Comparison of ENCODE assay signal across 9 cellular contexts in the genomic region with DNA sequence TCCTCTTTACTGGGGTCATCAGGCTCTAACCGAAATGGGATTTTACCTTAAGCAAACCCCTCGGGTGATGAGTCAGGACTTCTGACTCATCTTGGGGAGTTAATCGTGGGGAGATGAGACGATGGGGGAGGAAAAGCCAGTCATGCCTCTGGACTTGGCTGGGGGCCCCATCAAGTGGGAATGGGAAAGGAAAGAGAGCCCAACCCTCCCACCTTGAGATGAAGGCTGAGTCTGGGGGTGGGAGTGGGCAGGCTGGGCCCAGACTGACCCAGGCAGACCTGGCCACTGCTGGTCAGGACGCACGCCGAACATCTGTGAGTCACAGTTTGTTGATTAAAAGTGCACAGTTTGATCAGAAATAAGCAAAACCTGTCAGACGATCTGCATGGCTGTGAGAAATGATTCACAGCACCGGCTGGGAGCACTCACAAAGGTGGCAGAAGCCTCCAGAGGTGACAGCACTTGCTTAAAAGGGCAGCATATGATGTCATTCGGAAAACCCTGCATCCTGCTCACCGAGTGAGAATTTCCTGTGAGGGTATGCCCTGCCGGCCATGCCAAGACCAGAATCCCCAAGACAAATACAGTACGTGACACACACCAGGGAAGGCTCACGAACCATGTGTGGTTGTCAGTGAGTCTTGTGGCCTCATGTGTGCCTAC. TPM values are rescaled to one million over a fixed set of nuclear protein-coding genes. Genes with fewer than 3 reads are reported as not detected.
DNase-seq lines count a peak whose midpoint lies in the region; ATAC-seq lines count a peak whose summit lies in the region.
"Had no signal": no experiment of that assay in that cellular context is flagged by ENCODE, and none has a peak within 500 bp of the region (broad histone marks: within the 10 kb centered on the region; RNA-seq: fewer than 3 reads in every experiment).

No MANE protein-coding gene starts in this region.

- CTCF ChIA-PET in CD8-positive, alpha-beta memory T cell (lab: Charles Lee) = no interaction called here

- no peaks in the 10 kb centered on the region for H3K36me3 ChIP-seq in CD8-positive, alpha-beta memory T cell (ENCODE audit: insufficient read depth, low read length)

- peak overlapping the region; percentile 38 for H3K27ac ChIP-seq in CD8-positive, alpha-beta memory T cell (ENCODE audit: low read depth, low read length)

- no peak for DNase-seq in CD8-positive, alpha-beta memory T cell
- peak; percentile 28 for DNase-seq in activated CD8-positive, alpha-beta memory T cell treated with anti-CD3 and anti-CD28 coated beads, Interleukin-2, amount 50 U/mL, for 4 hours
- DNase-seq in iris pigment epithelial cell (ENCODE audit: low read depth) (peak; percentile 96), cerebellar nuclear complex (lab: John Stamatoyannopoulos, UW) (no peak), ecto neural progenitor cell (ENCODE audit: low spot score) (no peak)
- peak; percentile 58 for DNase-seq in stimulated activated naive CD8-positive, alpha-beta T cell treated with anti-CD3 and anti-CD28 coated beads, Interleukin-15, Interleukin-2, amounts not matched to agents 100 U/mL and 50 U/mL, for 24 hours
- DNase-seq: naive B cell had no signal

- H3K4me1 Mint-ChIP-seq in CD8-positive, alpha-beta memory T cell = peaks cover 0 to 12% (median 2%) of the 10 kb centered on the region in 3 donors
- H3K4me1 Mint-ChIP-seq: naive B cell had no signal

- H3K27ac Mint-ChIP-seq in CD8-positive, alpha-beta memory T cell = peak overlapping the region in 3 of 8 donors; percentile 52 to 68 (median 60)

- peaks cover 0 to 5% (median 0%) of the 10 kb centered on the region in 3 donors for H3K36me3 Mint-ChIP-seq in CD8-positive, alpha-beta memory T cell
- H3K36me3 Mint-ChIP-seq: naive B cell had no signal

- no peaks in the 10 kb centered on the region for H3K9me3 Mint-ChIP-seq in CD8-positive, alpha-beta memory T cell

- ATAC-seq in GM19397 (IDR thresholded peaks at IDR 0.05; ENCODE audit: unreplicated experiment) (peak; percentile 73), HG03378 (IDR thresholded peaks at IDR 0.05; ENCODE audit: unreplicated experiment) (peak; percentile 77)
- ATAC-seq in stimulated activated naive CD8-positive, alpha-beta T cell treated with anti-CD3 and anti-CD28 coated beads, Interleukin-15, Interleukin-2, amounts not matched to agents 100 U/mL and 50 U/mL, for 24 hours = peak; percentile 85

- no peak overlapping the region for H3K4me3 ChIP-seq in CD8-positive, alpha-beta memory T cell (ENCODE audit: low read length)

- H3K27me3 Mint-ChIP-seq in CD8-positive, alpha-beta memory T cell = peaks cover 0 to 4% of the 10 kb centered on the region in 2 donors

- POLR2A ChIA-PET in CD8-positive, alpha-beta memory T cell (lab: Charles Lee) = no interaction called here

- no peak overlapping the region for H3K4me3 Mint-ChIP-seq in CD8-positive, alpha-beta memory T cell
- H3K4me3 Mint-ChIP-seq: naive B cell had no signal

- H3K9me3 ChIP-seq in CD8-positive, alpha-beta memory T cell (ENCODE audit: low read length) = no peaks in the 10 kb centered on the region

- no peaks in the 10 kb centered on the region for H3K27me3 ChIP-seq in CD8-positive, alpha-beta memory T cell (ENCODE audit: insufficient read depth, low read length, poor library complexity, severe bottlenecking)

- H3K4me1 ChIP-seq in CD8-positive, alpha-beta memory T cell (ENCODE audit: insufficient read depth, low read length) = no peaks in the 10 kb centered on the region

RNA-seq across cellular contexts. Expression of a gene that starts 50.0 kb away (rescaled TPM):
- 10 to 100 TPM; 38.5 to 39.8 TPM for total RNA-seq in CD8-positive, alpha-beta memory T cell
- polyA plus RNA-seq in CD8-positive, alpha-beta memory T cell = 12.9 TPM

Comparison
In these comparisons a context has a peak if more than half of its experiments do, and no peak if none do; other contexts are left out.
1. DNase-seq: peak in activated CD8-positive, alpha-beta memory T cell treated with anti-CD3 and anti-CD28 coated beads, Interleukin-2, amount 50 U/mL, for 4 hours (single experiment), iris pigment epithelial cell (single experiment) and stimulated activated naive CD8-positive, alpha-beta T cell treated with anti-CD3 and anti-CD28 coated beads, Interleukin-15, Interleukin-2, amounts not matched to agents 100 U/mL and 50 U/mL, for 24 hours (single experiment); none in CD8-positive, alpha-beta memory T cell (0 of 5), cerebellar nuclear complex (0 of 2) and ecto neural progenitor cell (single experiment).
2. Peak in every context shown above with its lines, with median percentiles within 50 percentile points of each other: ATAC-seq.